ENCODE assay signal across 23 cellular contexts in genomic region chr2:25548587-25548986, GRCh38.
DNase-seq lines count a peak whose midpoint lies in the region; ATAC-seq, FAIRE-seq and TF ChIP-seq lines count a peak whose summit lies in the region.
"Had no signal": no experiment of that assay in that cellular context is flagged by ENCODE, and none has a peak within 500 bp of the region (broad histone marks: within the 10 kb centered on the region; RNA-seq: fewer than 3 reads in every experiment).

No MANE protein-coding gene starts in this region.

- TF ChIP-seq RAD21 in H1 (IDR thresholded peaks at IDR 0.05 in 1 of 2, conservative IDR thresholded peaks at IDR 0.05 in 1 of 2; ENCODE audit: low read depth in 2 of 2, low read length in 2 of 2): no peak

- H4K8ac ChIP-seq in H1 (ENCODE audit: extremely low read depth, insufficient read depth, low read length): no peak overlapping the region

- TF ChIP-seq EP300 in H1 (IDR thresholded peaks at IDR 0.05; ENCODE audit: borderline replicate concordance in 1 of 2, low read depth in 2 of 2, low read length in 2 of 2): no peak

- no peak overlapping the region for H3K4me3 Mint-ChIP-seq in CD4-positive, CD25-positive, alpha-beta regulatory T cell
- H3K4me3 Mint-ChIP-seq: CD8-positive, alpha-beta T cell had no signal

- no peaks in the 10 kb centered on the region for H3K9me3 Mint-ChIP-seq in CD4-positive, CD25-positive, alpha-beta regulatory T cell
- H3K9me3 Mint-ChIP-seq: CD8-positive, alpha-beta T cell had no signal

- H3K4ac ChIP-seq in H1 (replicated peaks; ENCODE audit: insufficient read length, low read depth, low read length): no peak overlapping the region

- H3K27ac Mint-ChIP-seq in CD4-positive, CD25-positive, alpha-beta regulatory T cell: peak overlapping the region in 2 of 3 donors; percentile 32 to 48
- H3K27ac Mint-ChIP-seq: CD8-positive, alpha-beta T cell had no signal

- H3K9me3 ChIP-seq in CD4-positive, CD25-positive, alpha-beta regulatory T cell (ENCODE audit: control insufficient read depth in 2 of 2, low read length in 2 of 2): no peaks in the 10 kb centered on the region
- H3K9me3 ChIP-seq in H1 (ENCODE audit: insufficient read depth in 2 of 2, low read depth in 1 of 2, low read length in 1 of 2): no peaks in the 10 kb centered on the region
- H3K9me3 ChIP-seq: breast epithelium, left ventricle myocardium inferior, thyroid gland had no signal

- H2BK12ac ChIP-seq in H1 (ENCODE audit: low read depth, low read length): 0 out of 2 replicates have a peak overlapping the region, but pooled peaks have one; percentile 55

- TF ChIP-seq CTCF in H1 (IDR thresholded peaks at IDR 0.05; ENCODE audit: control extremely low read depth in 1 of 3, insufficient read depth in 1 of 3, low read depth in 1 of 3, low read length in 3 of 3): no peak

- no peak overlapping the region for H4K91ac ChIP-seq in H1 (replicated peaks; ENCODE audit: insufficient read length, low read length)

- no peak overlapping the region for H2BK5ac ChIP-seq in H1 (ENCODE audit: low read depth, low read length)

- no peak overlapping the region for H3K23ac ChIP-seq in H1 (ENCODE audit: insufficient read length)

- H3K4me1 Mint-ChIP-seq in CD4-positive, CD25-positive, alpha-beta regulatory T cell: peaks cover 0 to 3% (median 0%) of the 10 kb centered on the region in 4 donors

- no peaks in the 10 kb centered on the region for H3K23me2 ChIP-seq in H1 (ENCODE audit: low read depth, low read length)

- no peak overlapping the region for H3K4me3 ChIP-seq in CD4-positive, CD25-positive, alpha-beta regulatory T cell (ENCODE audit: low read depth, low read length)
- no peak overlapping the region for H3K4me3 ChIP-seq in H1 (ENCODE audit: extremely low read depth in 1 of 4, insufficient read depth in 2 of 4, low read depth in 3 of 4, low read length in 4 of 4)
- H3K4me3 ChIP-seq: breast epithelium, coronary artery, left ventricle myocardium inferior, smooth muscle cell, thyroid gland had no signal

- no peak overlapping the region for H3K18ac ChIP-seq in H1 (ENCODE audit: extremely low read depth, low read length)

- H3K56ac ChIP-seq in H1 (replicated peaks; ENCODE audit: insufficient read length, low read depth, low read length): no peak overlapping the region

- peaks cover 0 to 2% of the 10 kb centered on the region in 2 experiments for H4K20me1 ChIP-seq in H1 (replicated peaks in 1 of 2; ENCODE audit: control insufficient read depth in 1 of 2, insufficient read depth in 2 of 2, low read length in 2 of 2)

- no peaks in the 10 kb centered on the region for H3K79me2 ChIP-seq in H1 (ENCODE audit: control insufficient read depth in 1 of 2, insufficient read depth in 2 of 2, low read length in 2 of 2)

- ATAC-seq in CD4-positive, CD25-positive, alpha-beta regulatory T cell (ENCODE audit: low read depth in 2 of 2): no peak
- ATAC-seq in HG02642 (IDR thresholded peaks at IDR 0.05; ENCODE audit: poor library complexity, unreplicated experiment) (no peak), HG03565 (IDR thresholded peaks at IDR 0.05; ENCODE audit: unreplicated experiment) (no peak)
- ATAC-seq: CD8-positive, alpha-beta T cell; Right ventricle myocardium inferior had no signal

- no peaks in the 10 kb centered on the region for H3K79me1 ChIP-seq in H1 (ENCODE audit: low read depth, low read length)

- no peak overlapping the region for H2AFZ ChIP-seq in H1 (ENCODE audit: low read length)

- WGBS in H1 (ENCODE audit: extremely low coverage in 1 of 2, insufficient coverage in 1 of 2, insufficient read length in 1 of 2, insufficient replicate concordance in 2 of 2, low coverage in 1 of 2, low lambda C conversion rate in 2 of 2, missing lambda C conversion rate in 1 of 2), 2 experiments: 89% methylated on average over 2 of the region's 2 CpGs; no CpG with 5 or more reads in 1 of the 2 experiments

- no peak overlapping the region for H3K27ac ChIP-seq in CD4-positive, CD25-positive, alpha-beta regulatory T cell (ENCODE audit: insufficient read depth, low read length, poor library complexity, severe bottlenecking)
- no peak overlapping the region for H3K27ac ChIP-seq in H1 (ENCODE audit: low read depth, low read length)
- H3K27ac ChIP-seq: breast epithelium, coronary artery, left ventricle myocardium inferior, thyroid gland had no signal

- no peak overlapping the region for H3K9ac ChIP-seq in H1 (replicated peaks in 1 of 4; ENCODE audit: extremely low read depth in 1 of 4, low read depth in 3 of 4, low read length in 3 of 4)

- DNase-seq in CD4-positive, CD25-positive, alpha-beta regulatory T cell: no peak
- DNase-seq in KG1 (lab: John Stamatoyannopoulos, UW) (peak; percentile 14), NCI-H2171 treated with DMSO at 0.1 percent for 48 hours (lab: John Stamatoyannopoulos, UW) (peak; percentile 68), H1 (ENCODE audit: low read depth in 1 of 2, low spot score in 2 of 2) (no peak), A172 (ENCODE audit: low spot score) (no peak)
- DNase-seq: activated CD4-positive, alpha-beta T cell treated with anti-CD3 and anti-CD28 coated beads, Interleukin-2, amount 50 U/mL, for 48 hours; activated gamma-delta T cell; CD8-positive, alpha-beta T cell; head of caudate nucleus; left ventricle myocardium inferior; NCI-H1436; NCI-H524 treated with DMSO at 0.1 percent for 48 hours; stimulated activated CD4-positive, alpha-beta T cell treated with anti-CD3 and anti-CD28 coated beads, Interleukin-2, amount 100 ng/mL, for 48 hours; stimulated activated naive CD4-positive, alpha-beta T cell treated with Interleukin-2 at 50 U/mL for 16 hours; T-helper 1 cell had no signal

- H2BK20ac ChIP-seq in H1 (ENCODE audit: low read length): no peak overlapping the region

- no peaks in the 10 kb centered on the region for H3K4me1 ChIP-seq in CD4-positive, CD25-positive, alpha-beta regulatory T cell (ENCODE audit: control insufficient read depth, insufficient read depth, low read length, poor library complexity, severe bottlenecking)
- H3K4me1 ChIP-seq in H1 (replicated peaks in 1 of 4; ENCODE audit: control insufficient read depth in 3 of 4, insufficient read depth in 4 of 4, low read length in 3 of 4): no peaks in the 10 kb centered on the region
- H3K4me1 ChIP-seq: breast epithelium had no signal

- no peak overlapping the region for H2AK5ac ChIP-seq in H1 (ENCODE audit: low read depth, low read length)

- CTCF ChIA-PET in H1 (lab: Charles Lee; ENCODE audit: partially characterized antibody): no interaction called here

- H3K36me3 Mint-ChIP-seq in CD4-positive, CD25-positive, alpha-beta regulatory T cell: peaks cover 8% of the 10 kb centered on the region

- POLR2A ChIA-PET in H1 (lab: Charles Lee; ENCODE audit: partially characterized antibody): no interaction called here

- no peak for FAIRE-seq in H1 (lab: Jason Lieb, UNC)
- FAIRE-seq: H54 had no signal

- TF ChIP-seq POLR2A in H1 (IDR thresholded peaks at IDR 0.05; ENCODE audit: control extremely low read depth in 1 of 2, low read depth in 2 of 2, low read length in 2 of 2): no peak

- no peak overlapping the region for H2BK120ac ChIP-seq in H1 (replicated peaks; ENCODE audit: low read depth, low read length)

- no peaks in the 10 kb centered on the region for H3K27me3 ChIP-seq in CD4-positive, CD25-positive, alpha-beta regulatory T cell (ENCODE audit: control insufficient read depth, insufficient read depth, low read length)
- no peaks in the 10 kb centered on the region for H3K27me3 ChIP-seq in H1 (replicated peaks in 1 of 4; ENCODE audit: control insufficient read depth in 3 of 4, extremely low read depth in 1 of 4, insufficient read depth in 3 of 4, low read length in 3 of 4)
- H3K27me3 ChIP-seq: breast epithelium, thyroid gland had no signal

- H2BK15ac ChIP-seq in H1 (ENCODE audit: low read length): no peak overlapping the region

- H4K5ac ChIP-seq in H1 (ENCODE audit: insufficient read length, low read depth, low read length): no peak overlapping the region

- no peak overlapping the region for H3K4me2 ChIP-seq in H1 (ENCODE audit: insufficient read depth in 1 of 2, low read depth in 2 of 2, low read length in 2 of 2)
- H3K4me2 ChIP-seq: smooth muscle cell had no signal

- H3K14ac ChIP-seq in H1 (ENCODE audit: insufficient read length): no peak overlapping the region

- no peaks in the 10 kb centered on the region for H3K27me3 Mint-ChIP-seq in CD4-positive, CD25-positive, alpha-beta regulatory T cell

- H3K36me3 ChIP-seq in CD4-positive, CD25-positive, alpha-beta regulatory T cell (ENCODE audit: control insufficient read depth, insufficient read depth, low read length): no peaks in the 10 kb centered on the region
- no peaks in the 10 kb centered on the region for H3K36me3 ChIP-seq in H1 (ENCODE audit: control insufficient read depth in 2 of 4, insufficient read depth in 4 of 4, low read length in 3 of 4)
- H3K36me3 ChIP-seq: breast epithelium, left ventricle myocardium inferior, thyroid gland had no signal

TF ChIP-seq in H1, 55 proteins besides CTCF, POLR2A, EP300 and RAD21 (continues in another document):
- TF ChIP-seq ATF2 (IDR thresholded peaks at IDR 0.05; ENCODE audit: low read length) (no peak), HDAC6 (IDR thresholded peaks at IDR 0.05; ENCODE audit: low read depth, low read length) (no peak), RXRA (IDR thresholded peaks at IDR 0.05; ENCODE audit: insufficient read depth, low read depth, low read length) (no peak), NANOG (IDR thresholded peaks at IDR 0.05; ENCODE audit: insufficient read depth, low read depth, low read length, poor library complexity, severe bottlenecking) (no peak), CBX5 (IDR thresholded peaks at IDR 0.05; ENCODE audit: low read depth, low read length) (no peak), E2F6 (IDR thresholded peaks at IDR 0.05) (no peak), KDM1A (IDR thresholded peaks at IDR 0.05; ENCODE audit: borderline replicate concordance, low read length) (no peak), KDM5A (IDR thresholded peaks at IDR 0.05; ENCODE audit: low read length) (no peak), TAF7 (optimal IDR thresholded peaks at IDR 0.05; ENCODE audit: borderline replicate concordance, low read depth, low read length) (no peak)

Comparison
In these comparisons a context has a peak if more than half of its experiments do, and no peak if none do; other contexts are left out.
1. DNase-seq: peak in KG1 (single experiment) and NCI-H2171 treated with DMSO at 0.1 percent for 48 hours (single experiment); none in CD4-positive, CD25-positive, alpha-beta regulatory T cell (0 of 3), H1 (0 of 2) and A172 (single experiment).